35 cellular contexts compared by ENCODE assay signal in the genomic region with DNA sequence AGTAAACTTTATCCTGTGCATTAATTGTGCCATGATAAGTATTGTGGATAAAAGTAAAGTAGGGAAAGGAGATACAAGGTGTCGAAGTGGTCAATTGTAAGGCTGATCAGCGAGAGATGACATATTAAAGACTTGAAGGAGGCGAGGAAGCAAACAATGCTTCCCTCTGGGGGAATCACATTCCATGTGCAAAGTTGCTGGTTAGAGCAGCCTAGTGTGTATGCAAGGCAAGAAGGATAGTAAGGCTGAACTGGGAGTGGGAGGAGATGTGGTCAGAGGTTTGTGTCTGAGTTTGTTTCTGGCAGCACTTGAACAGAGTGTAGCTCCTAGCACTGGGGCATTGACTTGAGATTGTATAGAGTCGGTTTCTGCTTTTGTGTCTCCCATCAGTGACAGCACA.
"Had no signal": no experiment of that assay in that cellular context is flagged by ENCODE, and none has a peak within 500 bp of the region (broad histone marks: within the 10 kb centered on the region; RNA-seq: fewer than 3 reads in every experiment).

No MANE protein-coding gene starts in this region.

- H3K4me1 ChIP-seq: adrenal gland, Peyer's patch, SJSA1 had no signal

- H3K4me1 Mint-ChIP-seq: activated CD4-positive, alpha-beta T cell treated with anti-CD3 and anti-CD28 coated beads for 36 hours; activated CD4-positive, alpha-beta T cell treated with anti-CD3 and anti-CD28 coated beads, Interleukin-2, amount 10 ng/mL, durations not matched to agents 7 days and 5 days; activated naive CD8-positive, alpha-beta T cell treated with anti-CD3 and anti-CD28 coated beads, Interleukin-2, amount 10 ng/mL, durations not matched to agents 7 days and 5 days; brain had no signal

- ATAC-seq: activated CD4-positive, alpha-beta T cell treated with anti-CD3 and anti-CD28 coated beads for 36 hours; activated CD8-positive, alpha-beta T cell treated with anti-CD3 and anti-CD28 coated beads, Interleukin-2, amount 10 ng/mL, durations not matched to agents 7 days and 5 days; PC-3 had no signal

- H3K27me3 ChIP-seq: adrenal gland, MG63, Peyer's patch, SJSA1 had no signal

- H3K9me2 ChIP-seq: SK-N-SH had no signal

- H3K27ac ChIP-seq: adrenal gland, Peyer's patch, SJSA1, WERI-Rb-1 had no signal

- H3K27ac Mint-ChIP-seq: activated CD4-positive, alpha-beta T cell treated with anti-CD3 and anti-CD28 coated beads for 36 hours; activated CD4-positive, alpha-beta T cell treated with anti-CD3 and anti-CD28 coated beads, Interleukin-2, amount 10 ng/mL, durations not matched to agents 7 days and 5 days; activated CD8-positive, alpha-beta T cell treated with anti-CD3 and anti-CD28 coated beads, Interleukin-2, amount 10 ng/mL, durations not matched to agents 7 days and 5 days; activated naive CD8-positive, alpha-beta T cell treated with anti-CD3 and anti-CD28 coated beads, Interleukin-2, amount 10 ng/mL, durations not matched to agents 7 days and 5 days; activated T-cell treated with anti-CD3 and anti-CD28 coated beads, Interleukin-2, amount 50 U/mL, for 24 hours; brain; T-helper 1 cell treated with Interleukin-12 subunit alpha and Interleukin-12 subunit beta and Interleukin-4 antibody, amounts not matched to agents 30 μg/mL and 1 μg/mL, for 36 hours had no signal

- H3K4me2 ChIP-seq: SK-N-SH had no signal

- DNase-seq: activated CD4-positive, alpha-beta T cell treated with anti-CD3 and anti-CD28 coated beads for 36 hours; activated CD4-positive, alpha-beta T cell treated with anti-CD3 and anti-CD28 coated beads, Interleukin-2, amount 10 ng/mL, durations not matched to agents 7 days and 5 days; activated CD4-positive, alpha-beta T cell treated with anti-CD3 and anti-CD28 coated beads, Interleukin-2, amount 50 U/mL, for 48 hours; activated CD8-positive, alpha-beta T cell treated with anti-CD3 and anti-CD28 coated beads, Interleukin-2, amount 10 ng/mL, durations not matched to agents 7 days and 5 days; activated effector memory CD4-positive, alpha-beta T cell treated with Interleukin-2 at 50 U/mL for 16 hours; activated naive CD4-positive, alpha-beta T cell; activated naive CD4-positive, alpha-beta T cell treated with anti-CD3 and anti-CD28 coated beads, Interleukin-2, amount 50 U/mL, for 16 hours; activated naive CD8-positive, alpha-beta T cell treated with anti-CD3 and anti-CD28 coated beads, Interleukin-2, amount 10 ng/mL, durations not matched to agents 7 days and 5 days; activated T-cell treated with anti-CD3 and anti-CD28 coated beads, Interleukin-2, amount 50 U/mL, for 24 hours; adrenal gland; anterior cingulate cortex; central memory CD4-positive, alpha-beta T cell; Kasumi-1; KG1; MG63; NCI-H1048; NCI-H1105 treated with DMSO at 0.1 percent for 48 hours; NCI-H1436; NCI-H1694; NCI-H1930; NCI-H2081 treated with DMSO at 0.1 percent for 48 hours; NCI-H226; NCI-H446 treated with DMSO at 0.1 percent for 48 hours; NCI-H524; NCI-H69; NCI-H82; PC-3; Peyer's patch; RPMI8226; SHP77 treated with DMSO at 0.1 percent for 48 hours; SK-N-SH; WERI-Rb-1 had no signal

- H3K36me3 Mint-ChIP-seq: activated naive CD8-positive, alpha-beta T cell treated with anti-CD3 and anti-CD28 coated beads, Interleukin-2, amount 10 ng/mL, durations not matched to agents 7 days and 5 days had no signal

- H3K9me3 ChIP-seq: adrenal gland, MG63, Peyer's patch, SJSA1, SK-N-SH had no signal

- H3K4me3 Mint-ChIP-seq: activated CD4-positive, alpha-beta T cell treated with anti-CD3 and anti-CD28 coated beads for 36 hours; activated CD4-positive, alpha-beta T cell treated with anti-CD3 and anti-CD28 coated beads, Interleukin-2, amount 10 ng/mL, durations not matched to agents 7 days and 5 days; activated CD8-positive, alpha-beta T cell treated with anti-CD3 and anti-CD28 coated beads, Interleukin-2, amount 10 ng/mL, durations not matched to agents 7 days and 5 days; activated naive CD8-positive, alpha-beta T cell treated with anti-CD3 and anti-CD28 coated beads, Interleukin-2, amount 10 ng/mL, durations not matched to agents 7 days and 5 days; activated T-cell treated with anti-CD3 and anti-CD28 coated beads, Interleukin-2, amount 50 U/mL, for 24 hours; brain; T-helper 1 cell treated with Interleukin-12 subunit alpha and Interleukin-12 subunit beta and Interleukin-4 antibody, amounts not matched to agents 30 μg/mL and 1 μg/mL, for 36 hours had no signal

- H3K9ac ChIP-seq: SK-N-SH had no signal

- H3K27me3 Mint-ChIP-seq: activated naive CD8-positive, alpha-beta T cell treated with anti-CD3 and anti-CD28 coated beads, Interleukin-2, amount 10 ng/mL, durations not matched to agents 7 days and 5 days; activated T-cell treated with anti-CD3 and anti-CD28 coated beads, Interleukin-2, amount 50 U/mL, for 24 hours; brain had no signal

- H3K9me3 Mint-ChIP-seq: activated CD4-positive, alpha-beta T cell treated with anti-CD3 and anti-CD28 coated beads, Interleukin-2, amount 10 ng/mL, durations not matched to agents 7 days and 5 days; activated naive CD8-positive, alpha-beta T cell treated with anti-CD3 and anti-CD28 coated beads, Interleukin-2, amount 10 ng/mL, durations not matched to agents 7 days and 5 days; activated T-cell treated with anti-CD3 and anti-CD28 coated beads, Interleukin-2, amount 50 U/mL, for 24 hours; T-helper 1 cell treated with Interleukin-12 subunit alpha and Interleukin-12 subunit beta and Interleukin-4 antibody, amounts not matched to agents 30 μg/mL and 1 μg/mL, for 36 hours had no signal

- H3K36me3 ChIP-seq: adrenal gland, MG63, Peyer's patch, SJSA1, WERI-Rb-1 had no signal

- H3K4me3 ChIP-seq: adrenal gland, MG63, Peyer's patch, SJSA1 had no signal
